20 cellular contexts compared by ENCODE assay signal in the genomic region with DNA sequence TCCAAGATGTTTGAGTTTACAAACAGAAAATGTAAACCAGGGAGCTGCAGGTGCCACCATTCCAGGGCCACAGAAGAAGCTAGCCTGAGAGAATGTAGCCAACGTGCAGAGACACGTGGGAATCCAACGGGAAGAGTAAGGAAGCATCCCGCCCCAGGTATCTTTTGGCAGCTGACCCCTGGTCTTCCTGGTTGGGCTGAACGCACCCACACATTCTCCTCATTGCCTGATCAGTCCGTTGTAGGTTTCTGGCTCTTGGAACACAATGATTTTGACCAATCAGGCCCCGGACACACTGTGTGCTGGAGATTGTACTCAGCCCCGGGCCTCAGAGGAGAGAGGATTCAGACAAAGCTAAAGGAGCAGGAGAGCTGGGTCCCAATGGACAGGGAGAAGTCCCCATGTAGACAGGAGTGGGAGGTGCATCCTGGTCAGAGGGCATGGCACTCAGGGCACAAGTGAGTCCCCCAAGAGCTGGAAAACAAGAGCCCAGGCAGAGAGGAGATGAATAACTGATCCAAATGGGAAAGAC.
DNase-seq lines count a peak whose midpoint lies in the region; ATAC-seq, FAIRE-seq and TF ChIP-seq lines count a peak whose summit lies in the region.
"Had no signal": no experiment of that assay in that cellular context is flagged by ENCODE, and none has a peak within 500 bp of the region (broad histone marks: within the 10 kb centered on the region; RNA-seq: fewer than 3 reads in every experiment).

No MANE protein-coding gene starts in this region.

- H3K4me1 ChIP-seq in right atrium auricular region (no peaks in the 10 kb centered on the region), thyroid gland (no peaks in the 10 kb centered on the region)

- intact Hi-C loops in activated CD4-positive, alpha-beta memory T cell treated with anti-CD3 and anti-CD28 coated beads for 36 hours (cut with micrococcal nuclease), result no loop called here
- intact Hi-C loops in left cardiac atrium (cut with DNase I) (no loop called here), thyroid gland (cut with DNase I) (no loop called here)

- no peaks in the 10 kb centered on the region for H3K36me3 Mint-ChIP-seq in activated CD4-positive, alpha-beta memory T cell treated with anti-CD3 and anti-CD28 coated beads, Interleukin-2, amount 10 ng/mL, durations not matched to agents 7 days and 5 days (ENCODE audit: low read depth)
- H3K36me3 Mint-ChIP-seq in activated CD4-positive, alpha-beta memory T cell treated with anti-CD3 and anti-CD28 coated beads for 36 hours, result no peaks in the 10 kb centered on the region
- H3K36me3 Mint-ChIP-seq: CD14-positive monocyte had no signal

- H3K9me3 ChIP-seq in right atrium auricular region (no peaks in the 10 kb centered on the region), thyroid gland (no peaks in the 10 kb centered on the region)

- CTCF ChIA-PET in activated CD4-positive, alpha-beta memory T cell treated with anti-CD3 and anti-CD28 coated beads, Interleukin-2, amount 10 ng/mL, durations not matched to agents 7 days and 5 days (lab: Charles Lee), result no interaction called here
- CTCF ChIA-PET in activated CD4-positive, alpha-beta memory T cell treated with anti-CD3 and anti-CD28 coated beads for 36 hours (lab: Charles Lee), result no interaction called here

- H3K27me3 ChIP-seq in right atrium auricular region (no peaks in the 10 kb centered on the region), thyroid gland (no peaks in the 10 kb centered on the region)
- H3K27me3 ChIP-seq: MG63 had no signal

- DNase-seq in activated CD4-positive, alpha-beta memory T cell treated with anti-CD3 and anti-CD28 coated beads, Interleukin-2, amount 10 ng/mL, durations not matched to agents 7 days and 5 days, result peak; percentile 8
- DNase-seq in activated CD4-positive, alpha-beta memory T cell treated with anti-CD3 and anti-CD28 coated beads for 36 hours, result no peak
- DNase-seq in right atrium auricular region (ENCODE audit: low spot score) (peak; percentile 51), left cardiac atrium (no peak), left lobe of liver (ENCODE audit: low spot score) (peak; percentile 24), OCI-M1 (lab: John Stamatoyannopoulos, UW) (no peak), HTR-8/SVneo (ENCODE audit: insufficient read length, low spot score) (no peak), thyroid gland (no peak)
- DNase-seq: Kasumi-1, MG63, NCI-H1048, NCI-H1436, NCI-H1930, NCI-H226, NCI-H524 had no signal

- 63 to 75% methylated on average over 8 of the region's 8 CpGs for WGBS in thyroid gland, 2 donors

- POLR2A ChIA-PET in activated CD4-positive, alpha-beta memory T cell treated with anti-CD3 and anti-CD28 coated beads, Interleukin-2, amount 10 ng/mL, durations not matched to agents 7 days and 5 days (lab: Charles Lee), result no interaction called here
- POLR2A ChIA-PET in activated CD4-positive, alpha-beta memory T cell treated with anti-CD3 and anti-CD28 coated beads for 36 hours (lab: Charles Lee), result no interaction called here

- peaks cover 18% of the 10 kb centered on the region for H3K27me3 Mint-ChIP-seq in activated CD4-positive, alpha-beta memory T cell treated with anti-CD3 and anti-CD28 coated beads, Interleukin-2, amount 10 ng/mL, durations not matched to agents 7 days and 5 days
- H3K27me3 Mint-ChIP-seq in activated CD4-positive, alpha-beta memory T cell treated with anti-CD3 and anti-CD28 coated beads for 36 hours, result peaks cover 23% of the 10 kb centered on the region

- ATAC-seq in left cardiac atrium (no peak), left lobe of liver (no peak)
- ATAC-seq: HCT116 had no signal

- TF ChIP-seq POLR2A in thyroid gland (IDR thresholded peaks at IDR 0.05), result no peak

- H3K4me3 Mint-ChIP-seq in activated CD4-positive, alpha-beta memory T cell treated with anti-CD3 and anti-CD28 coated beads, Interleukin-2, amount 10 ng/mL, durations not matched to agents 7 days and 5 days, result no peak overlapping the region
- H3K4me3 Mint-ChIP-seq in activated CD4-positive, alpha-beta memory T cell treated with anti-CD3 and anti-CD28 coated beads for 36 hours, result no peak overlapping the region
- H3K4me3 Mint-ChIP-seq: CD14-positive monocyte had no signal

- H3K9me3 Mint-ChIP-seq in activated CD4-positive, alpha-beta memory T cell treated with anti-CD3 and anti-CD28 coated beads, Interleukin-2, amount 10 ng/mL, durations not matched to agents 7 days and 5 days, result no peaks in the 10 kb centered on the region
- no peaks in the 10 kb centered on the region for H3K9me3 Mint-ChIP-seq in activated CD4-positive, alpha-beta memory T cell treated with anti-CD3 and anti-CD28 coated beads for 36 hours

- H3K4me1 Mint-ChIP-seq in activated CD4-positive, alpha-beta memory T cell treated with anti-CD3 and anti-CD28 coated beads, Interleukin-2, amount 10 ng/mL, durations not matched to agents 7 days and 5 days, result peaks cover 23% of the 10 kb centered on the region
- peaks cover 21% of the 10 kb centered on the region for H3K4me1 Mint-ChIP-seq in activated CD4-positive, alpha-beta memory T cell treated with anti-CD3 and anti-CD28 coated beads for 36 hours (ENCODE audit: low read depth)
- H3K4me1 Mint-ChIP-seq: CD14-positive monocyte had no signal

- H3K4me3 ChIP-seq in right atrium auricular region (no peak overlapping the region), thyroid gland (replicated peaks in 1 of 3) (no peak overlapping the region)
- H3K4me3 ChIP-seq: MG63 had no signal

- FAIRE-seq in HTR-8/SVneo (lab: Jason Lieb, UNC), result no peak
- FAIRE-seq: G401.6 had no signal

- H3K27ac ChIP-seq in right atrium auricular region (no peak overlapping the region), thyroid gland (no peak overlapping the region)
- H3K27ac ChIP-seq: 22Rv1, HL-60 had no signal

- no peak for TF ChIP-seq CTCF in right atrium auricular region (IDR thresholded peaks at IDR 0.05)
- no peak for TF ChIP-seq CTCF in thyroid gland (IDR thresholded peaks at IDR 0.05)

- H3K27ac Mint-ChIP-seq in activated CD4-positive, alpha-beta memory T cell treated with anti-CD3 and anti-CD28 coated beads, Interleukin-2, amount 10 ng/mL, durations not matched to agents 7 days and 5 days, result no peak overlapping the region
- no peak overlapping the region for H3K27ac Mint-ChIP-seq in activated CD4-positive, alpha-beta memory T cell treated with anti-CD3 and anti-CD28 coated beads for 36 hours
- H3K27ac Mint-ChIP-seq: CD14-positive monocyte had no signal

- no peaks in the 10 kb centered on the region for H3K36me3 ChIP-seq in right atrium auricular region
- no peaks in the 10 kb centered on the region for H3K36me3 ChIP-seq in thyroid gland
- H3K36me3 ChIP-seq: MG63 had no signal

Comparison
In these comparisons a context has a peak if more than half of its experiments do, and no peak if none do; other contexts are left out.
1. DNase-seq: peak in activated CD4-positive, alpha-beta memory T cell treated with anti-CD3 and anti-CD28 coated beads, Interleukin-2, amount 10 ng/mL, durations not matched to agents 7 days and 5 days (single experiment), right atrium auricular region (single experiment) and left lobe of liver (single experiment); none in activated CD4-positive, alpha-beta memory T cell treated with anti-CD3 and anti-CD28 coated beads for 36 hours (single experiment), left cardiac atrium (single experiment), OCI-M1 (single experiment), HTR-8/SVneo (single experiment) and thyroid gland (0 of 2).